Comparison of ENCODE assay signal across 1 cellular context in the genomic region with DNA sequence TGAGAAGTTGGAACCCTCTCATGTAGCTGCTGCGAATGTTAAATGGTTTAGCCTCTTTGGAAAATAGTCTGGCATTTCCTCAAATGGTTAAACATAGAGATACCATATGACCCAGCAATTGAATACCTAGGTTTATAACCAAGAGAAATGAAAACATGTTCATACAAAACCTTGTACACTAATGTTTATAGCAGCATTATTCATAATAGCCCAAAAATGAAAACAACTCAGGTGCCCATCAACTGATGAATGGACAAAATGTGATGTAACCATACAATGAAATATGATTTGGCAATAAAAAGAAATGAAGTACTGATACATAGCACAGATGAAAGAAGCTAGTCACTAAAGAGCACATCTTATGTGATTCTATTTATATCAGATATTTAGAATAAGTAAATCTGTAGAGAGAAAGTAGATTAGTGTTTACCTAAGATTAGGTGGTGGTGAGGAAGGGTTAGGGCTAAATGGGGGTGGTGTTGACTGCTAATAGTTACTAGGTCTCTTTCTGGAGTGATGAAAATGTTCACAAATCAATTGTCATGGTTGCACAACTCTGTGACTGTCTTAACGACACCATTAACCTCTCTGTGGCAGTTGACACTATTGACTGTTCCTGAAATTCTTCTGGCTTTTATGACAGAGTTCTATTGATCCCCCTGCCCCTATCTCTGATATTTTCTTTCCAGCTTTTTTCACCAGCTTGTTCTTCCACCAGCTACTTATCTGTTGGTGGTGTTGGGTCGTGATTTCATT.
TF ChIP-seq lines count a peak whose summit lies in the region.

No MANE protein-coding gene starts in this region.

TF ChIP-seq in GM23338, 12 proteins besides CTCF, POLR2A, EP300 and RAD21 (continued from another document):
- TF ChIP-seq, protein P1, sequence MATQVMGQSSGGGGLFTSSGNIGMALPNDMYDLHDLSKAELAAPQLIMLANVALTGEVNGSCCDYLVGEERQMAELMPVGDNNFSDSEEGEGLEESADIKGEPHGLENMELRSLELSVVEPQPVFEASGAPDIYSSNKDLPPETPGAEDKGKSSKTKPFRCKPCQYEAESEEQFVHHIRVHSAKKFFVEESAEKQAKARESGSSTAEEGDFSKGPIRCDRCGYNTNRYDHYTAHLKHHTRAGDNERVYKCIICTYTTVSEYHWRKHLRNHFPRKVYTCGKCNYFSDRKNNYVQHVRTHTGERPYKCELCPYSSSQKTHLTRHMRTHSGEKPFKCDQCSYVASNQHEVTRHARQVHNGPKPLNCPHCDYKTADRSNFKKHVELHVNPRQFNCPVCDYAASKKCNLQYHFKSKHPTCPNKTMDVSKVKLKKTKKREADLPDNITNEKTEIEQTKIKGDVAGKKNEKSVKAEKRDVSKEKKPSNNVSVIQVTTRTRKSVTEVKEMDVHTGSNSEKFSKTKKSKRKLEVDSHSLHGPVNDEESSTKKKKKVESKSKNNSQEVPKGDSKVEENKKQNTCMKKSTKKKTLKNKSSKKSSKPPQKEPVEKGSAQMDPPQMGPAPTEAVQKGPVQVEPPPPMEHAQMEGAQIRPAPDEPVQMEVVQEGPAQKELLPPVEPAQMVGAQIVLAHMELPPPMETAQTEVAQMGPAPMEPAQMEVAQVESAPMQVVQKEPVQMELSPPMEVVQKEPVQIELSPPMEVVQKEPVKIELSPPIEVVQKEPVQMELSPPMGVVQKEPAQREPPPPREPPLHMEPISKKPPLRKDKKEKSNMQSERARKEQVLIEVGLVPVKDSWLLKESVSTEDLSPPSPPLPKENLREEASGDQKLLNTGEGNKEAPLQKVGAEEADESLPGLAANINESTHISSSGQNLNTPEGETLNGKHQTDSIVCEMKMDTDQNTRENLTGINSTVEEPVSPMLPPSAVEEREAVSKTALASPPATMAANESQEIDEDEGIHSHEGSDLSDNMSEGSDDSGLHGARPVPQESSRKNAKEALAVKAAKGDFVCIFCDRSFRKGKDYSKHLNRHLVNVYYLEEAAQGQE (IDR thresholded peaks at IDR 0.05; ENCODE audit: unreplicated experiment), result no peak
- TF ChIP-seq JUNB (IDR thresholded peaks at IDR 0.05; ENCODE audit: unreplicated experiment) (no peak), CREB1 (CRISPR knock-in tag; IDR thresholded peaks at IDR 0.05; ENCODE audit: low read depth) (no peak), ZNF331 (CRISPR knock-in tag; IDR thresholded peaks at IDR 0.05; ENCODE audit: low read depth) (no peak), EZH2 (IDR thresholded peaks at IDR 0.05; ENCODE audit: low read depth, unreplicated experiment) (no peak), ZNF114 (CRISPR knock-in tag; IDR thresholded peaks at IDR 0.05) (no peak), NANOG (IDR thresholded peaks at IDR 0.05; ENCODE audit: borderline replicate concordance) (no peak)
- TF ChIP-seq, protein P2, sequence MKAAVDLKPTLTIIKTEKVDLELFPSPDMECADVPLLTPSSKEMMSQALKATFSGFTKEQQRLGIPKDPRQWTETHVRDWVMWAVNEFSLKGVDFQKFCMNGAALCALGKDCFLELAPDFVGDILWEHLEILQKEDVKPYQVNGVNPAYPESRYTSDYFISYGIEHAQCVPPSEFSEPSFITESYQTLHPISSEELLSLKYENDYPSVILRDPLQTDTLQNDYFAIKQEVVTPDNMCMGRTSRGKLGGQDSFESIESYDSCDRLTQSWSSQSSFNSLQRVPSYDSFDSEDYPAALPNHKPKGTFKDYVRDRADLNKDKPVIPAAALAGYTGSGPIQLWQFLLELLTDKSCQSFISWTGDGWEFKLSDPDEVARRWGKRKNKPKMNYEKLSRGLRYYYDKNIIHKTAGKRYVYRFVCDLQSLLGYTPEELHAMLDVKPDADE (IDR thresholded peaks at IDR 0.05), result no peak
